In genomic region chrY:19023919-19024318, GRCh38 we compare ENCODE assay signal across 28 cellular contexts.
"Had no signal": no experiment of that assay in that cellular context is flagged by ENCODE, and none has a peak within 500 bp of the region (broad histone marks: within the 10 kb centered on the region; RNA-seq: fewer than 3 reads in every experiment).

No MANE protein-coding gene starts in this region.

- H3K27me3 Mint-ChIP-seq: activated CD8-positive, alpha-beta T cell treated with anti-CD3 and anti-CD28 coated beads for 36 hours; activated T-helper 17 cell treated with anti-CD3 and anti-CD28 coated beads, Interleukin-2, amount 50 U/mL, for 72 hours; naive thymus-derived CD8-positive, alpha-beta T cell had no signal

- H3K9me3 ChIP-seq: heart left ventricle, lower lobe of right lung, pancreas, prostate gland, right atrium auricular region, spleen, testis, transverse colon had no signal

- H3K4me3 ChIP-seq: heart left ventricle, lower lobe of right lung, pancreas, prostate gland, right atrium auricular region, spleen, testis, transverse colon had no signal

- H3K27me3 ChIP-seq: heart left ventricle, pancreas, right atrium auricular region, spleen, testis, transverse colon had no signal

- H3K36me3 ChIP-seq: heart left ventricle, lower lobe of right lung, pancreas, prostate gland, right atrium auricular region, spleen, transverse colon had no signal

- H3K4me3 Mint-ChIP-seq: activated CD8-positive, alpha-beta T cell treated with anti-CD3 and anti-CD28 coated beads for 36 hours; activated T-cell treated with anti-CD3 and anti-CD28 coated beads, Interleukin-2, amount 50 U/mL, for 4 hours; activated T-helper 17 cell treated with anti-CD3 and anti-CD28 coated beads, Interleukin-2, amount 50 U/mL, for 72 hours; naive thymus-derived CD8-positive, alpha-beta T cell; neural crest cell had no signal

- H3K27ac Mint-ChIP-seq: activated CD8-positive, alpha-beta T cell treated with anti-CD3 and anti-CD28 coated beads for 36 hours; activated T-helper 17 cell treated with anti-CD3 and anti-CD28 coated beads, Interleukin-2, amount 50 U/mL, for 72 hours had no signal

- DNase-seq: activated CD4-positive, alpha-beta T cell treated with anti-CD3 and anti-CD28 coated beads for 1 hour; activated CD4-positive, alpha-beta T cell treated with anti-CD3 and anti-CD28 coated beads, Interleukin-2, amount 50 U/mL, for 1 hour; activated CD8-positive, alpha-beta T cell treated with anti-CD3 and anti-CD28 coated beads for 36 hours; activated gamma-delta T cell treated with Interleukin-2 at 50 U/mL for 16 hours; activated naive CD4-positive, alpha-beta T cell treated with anti-CD3 and anti-CD28 coated beads, Interleukin-2, amount 50 U/mL, for 16 hours; activated T-cell treated with anti-CD3 and anti-CD28 coated beads, Interleukin-2, amount 50 U/mL, for 4 hours; amygdala; caudate nucleus; dermis blood vessel endothelial cell; effector CD4-positive, alpha-beta T cell; foreskin fibroblast; heart left ventricle; hypothalamus; lower lobe of right lung; mesenchymal stem cell; naive thymus-derived CD8-positive, alpha-beta T cell; nucleus accumbens; pancreas; spleen; stimulated activated naive CD4-positive, alpha-beta T cell treated with Interleukin-2 at 50 U/mL for 16 hours; T-helper 2 cell; testis; transverse colon had no signal

- ATAC-seq: activated CD8-positive, alpha-beta T cell treated with anti-CD3 and anti-CD28 coated beads for 36 hours; activated T-cell treated with anti-CD3 and anti-CD28 coated beads, Interleukin-2, amount 50 U/mL, for 4 hours; activated T-helper 17 cell treated with anti-CD3 and anti-CD28 coated beads, Interleukin-2, amount 50 U/mL, for 72 hours; esophagus mucosa; heart left ventricle; lower lobe of right lung; naive thymus-derived CD8-positive, alpha-beta T cell; pancreas had no signal

- H3K27ac ChIP-seq: heart left ventricle, lower lobe of right lung, pancreas, prostate gland, right atrium auricular region, spleen, testis, transverse colon had no signal

- H3K9me3 Mint-ChIP-seq: activated CD8-positive, alpha-beta T cell treated with anti-CD3 and anti-CD28 coated beads for 36 hours; activated T-cell treated with anti-CD3 and anti-CD28 coated beads, Interleukin-2, amount 50 U/mL, for 4 hours; activated T-helper 17 cell treated with anti-CD3 and anti-CD28 coated beads, Interleukin-2, amount 50 U/mL, for 72 hours; naive thymus-derived CD8-positive, alpha-beta T cell; neural crest cell had no signal

- H3K4me1 Mint-ChIP-seq: activated T-helper 17 cell treated with anti-CD3 and anti-CD28 coated beads, Interleukin-2, amount 50 U/mL, for 72 hours; neural crest cell had no signal

- H3K4me1 ChIP-seq: heart left ventricle, lower lobe of right lung, pancreas, prostate gland, right atrium auricular region, spleen, testis, transverse colon had no signal
